Comparison of ENCODE assay signal across 1 cellular context in genomic region chr18:59048378-59048777, GRCh38.
TF ChIP-seq lines count a peak whose summit lies in the region.

No MANE protein-coding gene starts in this region.

TF ChIP-seq in H1, 55 proteins besides CTCF, POLR2A, EP300 and RAD21:
- TF ChIP-seq KDM5A (IDR thresholded peaks at IDR 0.05; ENCODE audit: low read length) (no peak), CTBP2 (IDR thresholded peaks at IDR 0.05; ENCODE audit: borderline replicate concordance, insufficient read depth, insufficient read length, low read length) (no peak), SP2 (IDR thresholded peaks at IDR 0.05; ENCODE audit: low read length) (no peak), E2F6 (IDR thresholded peaks at IDR 0.05) (peak; percentile 55; the same call in 1 of the 2 replicates)
- TF ChIP-seq, protein P1, sequence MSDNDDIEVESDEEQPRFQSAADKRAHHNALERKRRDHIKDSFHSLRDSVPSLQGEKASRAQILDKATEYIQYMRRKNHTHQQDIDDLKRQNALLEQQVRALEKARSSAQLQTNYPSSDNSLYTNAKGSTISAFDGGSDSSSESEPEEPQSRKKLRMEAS (IDR thresholded peaks at IDR 0.05): peak; percentile 81
